1 cellular context compared by ENCODE assay signal in the genomic region with DNA sequence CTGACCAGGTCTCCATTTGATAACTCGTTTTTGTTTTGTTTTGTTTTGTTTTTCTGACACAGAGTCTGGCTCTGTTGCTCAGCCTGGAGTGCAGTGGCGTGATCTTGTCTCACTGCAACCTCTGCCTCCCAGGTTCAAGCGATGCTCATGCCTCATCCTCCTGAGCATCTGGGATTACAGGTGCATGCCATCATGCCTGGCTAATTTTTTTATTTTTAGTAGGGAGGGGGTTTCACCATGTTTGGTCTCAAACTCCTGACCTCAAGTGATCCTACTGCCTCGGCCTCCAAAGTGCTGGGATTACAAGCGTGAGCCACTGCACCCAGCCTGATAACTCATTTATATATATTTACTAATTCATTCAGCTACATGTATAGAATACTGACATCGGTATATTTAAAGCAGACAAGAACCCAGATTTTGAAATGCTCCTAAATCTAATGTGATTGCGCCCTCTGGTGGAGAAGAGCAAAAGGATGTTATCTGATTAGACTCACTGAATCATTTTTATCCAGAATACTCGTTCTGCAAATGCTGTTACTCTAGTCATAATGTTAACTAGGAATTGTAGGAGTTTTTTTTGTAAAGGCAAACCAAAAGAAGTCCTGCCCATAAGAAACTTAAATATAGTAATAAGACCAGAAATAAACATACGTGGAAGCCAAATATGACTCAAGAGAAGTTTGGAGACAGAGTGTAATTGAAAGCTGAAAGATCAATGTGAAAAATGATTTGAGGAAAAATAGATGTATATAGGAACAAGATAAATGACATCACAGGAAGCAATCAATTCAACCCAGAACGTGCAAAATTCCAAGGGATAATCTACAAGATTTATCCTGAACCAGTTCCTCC.
TF ChIP-seq lines count a peak whose summit lies in the region.

No MANE protein-coding gene starts in this region.

TF ChIP-seq in K562, 482 proteins besides CTCF, POLR2A, EP300 and RAD21:
- TF ChIP-seq, protein P1, sequence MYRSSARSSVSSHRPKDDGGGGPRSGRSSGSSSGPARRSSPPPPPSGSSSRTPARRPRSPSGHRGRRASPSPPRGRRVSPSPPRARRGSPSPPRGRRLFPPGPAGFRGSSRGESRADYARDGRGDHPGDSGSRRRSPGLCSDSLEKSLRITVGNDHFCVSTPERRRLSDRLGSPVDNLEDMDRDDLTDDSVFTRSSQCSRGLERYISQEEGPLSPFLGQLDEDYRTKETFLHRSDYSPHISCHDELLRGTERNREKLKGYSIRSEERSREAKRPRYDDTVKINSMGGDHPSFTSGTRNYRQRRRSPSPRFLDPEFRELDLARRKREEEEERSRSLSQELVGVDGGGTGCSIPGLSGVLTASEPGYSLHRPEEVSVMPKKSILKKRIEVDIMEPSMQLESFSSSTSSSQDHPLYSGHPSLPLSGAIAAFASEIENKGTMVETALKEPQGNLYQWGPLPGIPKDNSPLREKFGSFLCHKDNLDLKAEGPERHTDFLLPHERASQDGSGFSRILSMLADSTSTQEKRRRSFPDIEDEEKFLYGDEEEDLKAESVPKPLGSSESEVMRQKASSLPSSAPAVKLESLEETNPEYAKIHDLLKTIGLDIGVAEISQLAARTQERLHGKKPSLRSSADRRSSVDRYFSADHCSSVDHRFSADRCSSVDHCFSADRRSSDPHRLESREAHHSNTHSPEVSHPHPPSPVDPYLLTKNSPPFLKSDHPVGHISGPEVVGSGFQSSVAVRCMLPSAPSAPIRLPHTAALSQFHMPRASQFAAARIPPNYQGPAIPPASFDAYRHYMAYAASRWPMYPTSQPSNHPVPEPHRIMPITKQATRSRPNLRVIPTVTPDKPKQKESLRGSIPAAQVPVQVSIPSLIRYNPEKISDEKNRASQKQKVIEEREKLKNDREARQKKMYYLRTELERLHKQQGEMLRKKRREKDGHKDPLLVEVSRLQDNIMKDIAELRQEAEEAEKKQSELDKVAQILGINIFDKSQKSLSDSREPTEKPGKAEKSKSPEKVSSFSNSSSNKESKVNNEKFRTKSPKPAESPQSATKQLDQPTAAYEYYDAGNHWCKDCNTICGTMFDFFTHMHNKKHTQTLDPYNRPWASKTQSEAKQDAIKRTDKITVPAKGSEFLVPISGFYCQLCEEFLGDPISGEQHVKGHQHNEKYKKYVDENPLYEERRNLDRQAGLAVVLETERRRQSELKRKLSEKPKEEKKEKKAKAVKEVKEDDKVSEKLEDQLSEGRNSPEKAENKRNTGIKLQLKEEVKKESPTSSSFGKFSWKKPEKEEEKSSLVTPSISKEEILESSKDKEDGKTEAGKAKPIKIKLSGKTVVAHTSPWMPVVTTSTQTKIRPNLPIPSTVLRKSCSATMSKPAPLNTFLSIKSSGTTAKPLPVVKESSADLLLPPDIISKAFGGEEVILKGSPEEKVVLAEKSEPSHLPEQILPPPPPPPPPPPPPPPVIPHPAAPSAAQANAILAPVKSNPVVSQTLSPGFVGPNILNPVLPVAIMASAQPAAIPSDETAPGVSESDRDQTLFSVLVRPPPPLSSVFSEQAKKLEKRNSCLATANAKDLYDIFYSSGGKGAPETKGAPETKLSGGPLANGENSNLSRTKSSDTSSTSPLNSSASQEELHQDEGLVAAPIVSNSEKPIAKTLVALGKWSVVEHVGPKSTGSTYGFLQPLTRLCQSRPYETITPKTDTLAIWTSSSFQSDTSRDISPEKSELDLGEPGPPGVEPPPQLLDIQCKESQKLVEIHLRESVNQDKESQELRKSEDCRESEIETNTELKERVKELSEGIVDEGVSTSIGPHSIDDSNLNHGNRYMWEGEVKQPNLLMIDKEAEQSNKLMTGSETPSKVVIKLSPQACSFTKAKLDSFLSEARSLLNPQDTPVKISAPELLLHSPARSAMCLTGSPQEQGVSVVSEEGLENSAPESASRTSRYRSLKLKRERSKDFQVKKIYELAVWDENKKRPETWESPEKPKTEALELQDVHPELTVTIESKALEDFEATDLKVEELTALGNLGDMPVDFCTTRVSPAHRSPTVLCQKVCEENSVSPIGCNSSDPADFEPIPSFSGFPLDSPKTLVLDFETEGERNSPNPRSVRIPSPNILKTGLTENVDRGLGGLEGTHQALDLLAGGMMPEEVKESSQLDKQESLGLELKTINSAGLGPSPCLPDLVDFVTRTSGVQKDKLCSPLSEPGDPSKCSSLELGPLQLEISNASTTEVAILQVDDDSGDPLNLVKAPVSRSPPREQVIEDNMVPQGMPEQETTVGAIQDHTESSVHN (IDR thresholded peaks at IDR 0.05; ENCODE audit: borderline replicate concordance in 1 of 2, low read depth in 1 of 2): no peak
- TF ChIP-seq TARDBP (IDR thresholded peaks at IDR 0.05) (no peak), ZKSCAN3 (CRISPR knock-in tag; IDR thresholded peaks at IDR 0.05) (no peak), ETV5 (CRISPR knock-in tag; IDR thresholded peaks at IDR 0.05; ENCODE audit: low read depth) (no peak), RCOR1 (IDR thresholded peaks at IDR 0.05; ENCODE audit: borderline replicate concordance in 1 of 2, low read depth in 2 of 2, low read length in 2 of 2) (peak in 1 of 2 experiments; percentile 26; a peak in 1 of 4 replicates), SMC3 (conservative IDR thresholded peaks at IDR 0.05; ENCODE audit: insufficient read depth, low read depth, low read length) (peak; percentile 65), PHF21A (IDR thresholded peaks at IDR 0.05; ENCODE audit: borderline replicate concordance, low read depth) (peak; percentile 15; the same call in 1 of the 2 replicates), BACH1 (tag; IDR thresholded peaks at IDR 0.05) (no peak), KDM4B (IDR thresholded peaks at IDR 0.05; ENCODE audit: borderline replicate concordance in 2 of 2, low read depth in 1 of 2) (no peak), GATA2 (CRISPR knock-in tag; IDR thresholded peaks at IDR 0.05) (peak; percentile 69; the same call in 1 of the 2 replicates), CEBPB (tag; IDR thresholded peaks at IDR 0.05) (no peak), HEY1 (CRISPR knock-in tag; IDR thresholded peaks at IDR 0.05; ENCODE audit: borderline replicate concordance) (no peak), MYBL2 (IDR thresholded peaks at IDR 0.05; ENCODE audit: low read depth) (no peak), MYBL2 (CRISPR knock-in tag; IDR thresholded peaks at IDR 0.05; ENCODE audit: borderline replicate concordance) (no peak), SIN3A (IDR thresholded peaks at IDR 0.05; ENCODE audit: borderline replicate concordance in 2 of 2, control insufficient read depth in 1 of 2, low read depth in 2 of 2, low read length in 2 of 2) (no peak), SIN3B (IDR thresholded peaks at IDR 0.05; ENCODE audit: low read depth) (no peak), ZSCAN29 (IDR thresholded peaks at IDR 0.05) (no peak), HIVEP1 (CRISPR knock-in tag; IDR thresholded peaks at IDR 0.05) (no peak), TCF7 (IDR thresholded peaks at IDR 0.05; ENCODE audit: borderline replicate concordance) (no peak)
- TF ChIP-seq, protein P2, sequence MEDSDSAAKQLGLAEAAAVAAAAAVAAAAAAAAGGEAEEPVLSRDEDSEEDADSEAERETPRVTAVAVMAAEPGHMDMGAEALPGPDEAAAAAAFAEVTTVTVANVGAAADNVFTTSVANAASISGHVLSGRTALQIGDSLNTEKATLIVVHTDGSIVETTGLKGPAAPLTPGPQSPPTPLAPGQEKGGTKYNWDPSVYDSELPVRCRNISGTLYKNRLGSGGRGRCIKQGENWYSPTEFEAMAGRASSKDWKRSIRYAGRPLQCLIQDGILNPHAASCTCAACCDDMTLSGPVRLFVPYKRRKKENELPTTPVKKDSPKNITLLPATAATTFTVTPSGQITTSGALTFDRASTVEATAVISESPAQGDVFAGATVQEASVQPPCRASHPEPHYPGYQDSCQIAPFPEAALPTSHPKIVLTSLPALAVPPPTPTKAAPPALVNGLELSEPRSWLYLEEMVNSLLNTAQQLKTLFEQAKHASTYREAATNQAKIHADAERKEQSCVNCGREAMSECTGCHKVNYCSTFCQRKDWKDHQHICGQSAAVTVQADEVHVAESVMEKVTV (CRISPR knock-in tag; IDR thresholded peaks at IDR 0.05): peak; percentile 22; the same call in 1 of the 2 replicates
- TF ChIP-seq, protein P3, sequence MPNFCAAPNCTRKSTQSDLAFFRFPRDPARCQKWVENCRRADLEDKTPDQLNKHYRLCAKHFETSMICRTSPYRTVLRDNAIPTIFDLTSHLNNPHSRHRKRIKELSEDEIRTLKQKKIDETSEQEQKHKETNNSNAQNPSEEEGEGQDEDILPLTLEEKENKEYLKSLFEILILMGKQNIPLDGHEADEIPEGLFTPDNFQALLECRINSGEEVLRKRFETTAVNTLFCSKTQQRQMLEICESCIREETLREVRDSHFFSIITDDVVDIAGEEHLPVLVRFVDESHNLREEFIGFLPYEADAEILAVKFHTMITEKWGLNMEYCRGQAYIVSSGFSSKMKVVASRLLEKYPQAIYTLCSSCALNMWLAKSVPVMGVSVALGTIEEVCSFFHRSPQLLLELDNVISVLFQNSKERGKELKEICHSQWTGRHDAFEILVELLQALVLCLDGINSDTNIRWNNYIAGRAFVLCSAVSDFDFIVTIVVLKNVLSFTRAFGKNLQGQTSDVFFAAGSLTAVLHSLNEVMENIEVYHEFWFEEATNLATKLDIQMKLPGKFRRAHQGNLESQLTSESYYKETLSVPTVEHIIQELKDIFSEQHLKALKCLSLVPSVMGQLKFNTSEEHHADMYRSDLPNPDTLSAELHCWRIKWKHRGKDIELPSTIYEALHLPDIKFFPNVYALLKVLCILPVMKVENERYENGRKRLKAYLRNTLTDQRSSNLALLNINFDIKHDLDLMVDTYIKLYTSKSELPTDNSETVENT (CRISPR knock-in tag; IDR thresholded peaks at IDR 0.05): no peak
- TF ChIP-seq, protein P4, sequence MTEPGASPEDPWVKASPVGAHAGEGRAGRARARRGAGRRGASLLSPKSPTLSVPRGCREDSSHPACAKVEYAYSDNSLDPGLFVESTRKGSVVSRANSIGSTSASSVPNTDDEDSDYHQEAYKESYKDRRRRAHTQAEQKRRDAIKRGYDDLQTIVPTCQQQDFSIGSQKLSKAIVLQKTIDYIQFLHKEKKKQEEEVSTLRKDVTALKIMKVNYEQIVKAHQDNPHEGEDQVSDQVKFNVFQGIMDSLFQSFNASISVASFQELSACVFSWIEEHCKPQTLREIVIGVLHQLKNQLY (CRISPR knock-in tag; conservative IDR thresholded peaks at IDR 0.05): no peak
- TF ChIP-seq, protein P5, sequence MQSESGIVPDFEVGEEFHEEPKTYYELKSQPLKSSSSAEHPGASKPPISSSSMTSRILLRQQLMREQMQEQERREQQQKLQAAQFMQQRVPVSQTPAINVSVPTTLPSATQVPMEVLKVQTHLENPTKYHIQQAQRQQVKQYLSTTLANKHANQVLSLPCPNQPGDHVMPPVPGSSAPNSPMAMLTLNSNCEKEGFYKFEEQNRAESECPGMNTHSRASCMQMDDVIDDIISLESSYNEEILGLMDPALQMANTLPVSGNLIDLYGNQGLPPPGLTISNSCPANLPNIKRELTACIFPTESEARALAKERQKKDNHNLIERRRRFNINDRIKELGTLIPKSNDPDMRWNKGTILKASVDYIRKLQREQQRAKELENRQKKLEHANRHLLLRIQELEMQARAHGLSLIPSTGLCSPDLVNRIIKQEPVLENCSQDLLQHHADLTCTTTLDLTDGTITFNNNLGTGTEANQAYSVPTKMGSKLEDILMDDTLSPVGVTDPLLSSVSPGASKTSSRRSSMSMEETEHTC (IDR thresholded peaks at IDR 0.05): no peak
- TF ChIP-seq, protein P6, sequence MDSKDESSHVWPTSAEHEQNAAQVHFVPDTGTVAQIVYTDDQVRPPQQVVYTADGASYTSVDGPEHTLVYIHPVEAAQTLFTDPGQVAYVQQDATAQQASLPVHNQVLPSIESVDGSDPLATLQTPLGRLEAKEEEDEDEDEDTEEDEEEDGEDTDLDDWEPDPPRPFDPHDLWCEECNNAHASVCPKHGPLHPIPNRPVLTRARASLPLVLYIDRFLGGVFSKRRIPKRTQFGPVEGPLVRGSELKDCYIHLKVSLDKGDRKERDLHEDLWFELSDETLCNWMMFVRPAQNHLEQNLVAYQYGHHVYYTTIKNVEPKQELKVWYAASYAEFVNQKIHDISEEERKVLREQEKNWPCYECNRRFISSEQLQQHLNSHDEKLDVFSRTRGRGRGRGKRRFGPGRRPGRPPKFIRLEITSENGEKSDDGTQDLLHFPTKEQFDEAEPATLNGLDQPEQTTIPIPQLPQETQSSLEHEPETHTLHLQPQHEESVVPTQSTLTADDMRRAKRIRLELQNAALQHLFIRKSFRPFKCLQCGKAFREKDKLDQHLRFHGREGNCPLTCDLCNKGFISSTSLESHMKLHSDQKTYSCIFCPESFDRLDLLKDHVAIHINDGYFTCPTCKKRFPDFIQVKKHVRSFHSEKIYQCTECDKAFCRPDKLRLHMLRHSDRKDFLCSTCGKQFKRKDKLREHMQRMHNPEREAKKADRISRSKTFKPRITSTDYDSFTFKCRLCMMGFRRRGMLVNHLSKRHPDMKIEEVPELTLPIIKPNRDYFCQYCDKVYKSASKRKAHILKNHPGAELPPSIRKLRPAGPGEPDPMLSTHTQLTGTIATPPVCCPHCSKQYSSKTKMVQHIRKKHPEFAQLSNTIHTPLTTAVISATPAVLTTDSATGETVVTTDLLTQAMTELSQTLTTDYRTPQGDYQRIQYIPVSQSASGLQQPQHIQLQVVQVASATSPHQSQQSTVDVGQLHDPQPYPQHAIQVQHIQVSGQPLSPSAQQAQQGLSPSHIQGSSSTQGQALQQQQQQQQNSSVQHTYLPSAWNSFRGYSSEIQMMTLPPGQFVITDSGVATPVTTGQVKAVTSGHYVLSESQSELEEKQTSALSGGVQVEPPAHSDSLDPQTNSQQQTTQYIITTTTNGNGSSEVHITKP (IDR thresholded peaks at IDR 0.05; ENCODE audit: partially characterized antibody): no peak
- TF ChIP-seq, protein P7, sequence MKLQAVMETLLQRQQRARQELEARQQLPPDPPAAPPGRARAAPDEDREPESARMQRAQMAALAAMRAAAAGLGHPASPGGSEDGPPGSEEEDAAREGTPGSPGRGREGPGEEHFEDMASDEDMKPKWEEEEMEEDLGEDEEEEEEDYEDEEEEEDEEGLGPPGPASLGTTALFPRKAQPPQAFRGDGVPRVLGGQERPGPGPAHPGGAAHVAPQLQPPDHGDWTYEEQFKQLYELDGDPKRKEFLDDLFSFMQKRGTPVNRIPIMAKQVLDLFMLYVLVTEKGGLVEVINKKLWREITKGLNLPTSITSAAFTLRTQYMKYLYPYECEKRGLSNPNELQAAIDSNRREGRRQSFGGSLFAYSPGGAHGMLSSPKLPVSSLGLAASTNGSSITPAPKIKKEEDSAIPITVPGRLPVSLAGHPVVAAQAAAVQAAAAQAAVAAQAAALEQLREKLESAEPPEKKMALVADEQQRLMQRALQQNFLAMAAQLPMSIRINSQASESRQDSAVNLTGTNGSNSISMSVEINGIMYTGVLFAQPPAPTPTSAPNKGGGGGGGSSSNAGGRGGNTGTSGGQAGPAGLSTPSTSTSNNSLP (IDR thresholded peaks at IDR 0.05; ENCODE audit: borderline replicate concordance, low read depth, low read length): peak; percentile 81; the same call in 1 of the 2 replicates
